Comparison of ENCODE assay signal across 37 cellular contexts in the genomic region with DNA sequence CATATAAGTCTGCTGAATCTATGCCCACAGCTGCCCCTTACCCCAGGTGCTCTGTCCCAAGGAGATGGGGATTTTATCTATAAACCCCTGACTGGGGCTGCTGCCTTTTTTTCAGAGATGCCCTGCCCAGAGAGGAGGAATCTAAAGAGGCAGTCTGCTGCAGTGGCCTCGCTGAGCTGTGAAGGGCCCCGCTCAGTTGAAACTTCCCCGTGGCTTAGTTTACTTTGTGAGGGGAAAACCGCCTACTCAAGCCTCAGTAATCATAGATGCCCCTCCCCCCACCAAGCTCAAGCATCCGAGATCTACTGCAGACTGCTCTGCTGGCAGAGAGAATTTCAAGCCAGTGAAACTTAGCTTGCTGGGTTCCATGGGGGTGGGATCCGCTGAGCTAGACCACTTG. TPM values are rescaled to one million over a fixed set of nuclear protein-coding genes. Genes with fewer than 3 reads are reported as not detected.
"Had no signal": no experiment of that assay in that cellular context is flagged by ENCODE, and none has a peak within 500 bp of the region (broad histone marks: within the 10 kb centered on the region; RNA-seq: fewer than 3 reads in every experiment).

No MANE protein-coding gene starts in this region.

- H3K4me2 ChIP-seq: PC-9 had no signal

- H3K4me3 Mint-ChIP-seq: activated B cell treated with CpG ODN at 0.5 μM for 24 hours; activated CD4-positive, alpha-beta memory T cell treated with anti-CD3 and anti-CD28 coated beads for 36 hours; activated naive CD8-positive, alpha-beta T cell treated with anti-CD3 and anti-CD28 coated beads for 36 hours; activated T-cell treated with anti-CD3 and anti-CD28 coated beads, Interleukin-2, amount 50 U/mL, for 72 hours; activated T-helper 17 cell treated with anti-CD3 and anti-CD28 coated beads, Interleukin-2, amount 50 U/mL, for 72 hours had no signal

- H3K36me3 Mint-ChIP-seq: activated CD4-positive, alpha-beta memory T cell treated with anti-CD3 and anti-CD28 coated beads for 36 hours; activated naive CD8-positive, alpha-beta T cell treated with anti-CD3 and anti-CD28 coated beads for 36 hours had no signal

- ATAC-seq: activated T-cell treated with anti-CD3 and anti-CD28 coated beads, Interleukin-2, amount 50 U/mL, for 72 hours; activated T-helper 17 cell treated with anti-CD3 and anti-CD28 coated beads, Interleukin-2, amount 50 U/mL, for 72 hours; Right ventricle myocardium inferior had no signal

- H3K4me3 ChIP-seq: PC-9 had no signal

- H3K4me1 Mint-ChIP-seq: activated T-helper 17 cell treated with anti-CD3 and anti-CD28 coated beads, Interleukin-2, amount 50 U/mL, for 72 hours had no signal

- H3K27me3 ChIP-seq: brain microvascular endothelial cell had no signal

- H2AFZ ChIP-seq: PC-9 had no signal

- DNase-seq: activated B cell treated with CpG ODN at 0.5 μM for 24 hours; activated CD4-positive, alpha-beta memory T cell treated with anti-CD3 and anti-CD28 coated beads for 36 hours; activated CD4-positive, alpha-beta T cell treated with anti-CD3 and anti-CD28 coated beads for 4 hours; activated CD4-positive, alpha-beta T cell treated with anti-CD3 and anti-CD28 coated beads, Interleukin-2, amount 50 U/mL, for 1 hour; activated CD4-positive, CD25-positive, alpha-beta regulatory T cell treated with anti-CD3 and anti-CD28 coated beads, Interleukin-2, amount 50 U/mL, for 72 hours; activated effector memory CD4-positive, alpha-beta T cell treated with anti-CD3 and anti-CD28 coated beads, Interleukin-2, amount 50 U/mL, for 16 hours; activated naive CD4-positive, alpha-beta T cell; activated naive CD4-positive, alpha-beta T cell treated with anti-CD3 and anti-CD28 coated beads, Interleukin-2, amount 50 U/mL, for 16 hours; activated naive CD8-positive, alpha-beta T cell treated with anti-CD3 and anti-CD28 coated beads for 36 hours; activated T-cell treated with anti-CD3 and anti-CD28 coated beads, Interleukin-2, amount 50 U/mL, for 1 hour; activated T-cell treated with anti-CD3 and anti-CD28 coated beads, Interleukin-2, amount 50 U/mL, for 72 hours; amniotic stem cell; aorta; brain microvascular endothelial cell; central memory CD4-positive, alpha-beta T cell; Karpas-422; NCI-H1105; NCI-H1417 treated with DMSO at 0.1 percent for 48 hours; NCI-H187 treated with DMSO at 0.1 percent for 48 hours; NCI-H2081 treated with DMSO at 0.1 percent for 48 hours; NCI-H2171; NCI-H510A; NCI-H526; NCI-H748 treated with DMSO at 0.1 percent for 48 hours; NK-92 treated with Interleukin-12 subunit alpha and Interleukin-12 subunit beta, amount 100 ng/mL, for 24 hours; PC-9; SIG-M5; SW 1271; T-helper 1 cell; T-helper 2 cell; T-helper 9 cell had no signal

- H3K27ac ChIP-seq: brain microvascular endothelial cell, PC-9, RWPE1, VCaP had no signal

- H3K27ac Mint-ChIP-seq: activated B cell treated with CpG ODN at 0.5 μM for 24 hours; activated CD4-positive, alpha-beta memory T cell treated with anti-CD3 and anti-CD28 coated beads for 36 hours; activated naive CD8-positive, alpha-beta T cell treated with anti-CD3 and anti-CD28 coated beads for 36 hours; activated T-cell treated with anti-CD3 and anti-CD28 coated beads, Interleukin-2, amount 50 U/mL, for 72 hours; activated T-helper 17 cell treated with anti-CD3 and anti-CD28 coated beads, Interleukin-2, amount 50 U/mL, for 72 hours had no signal

- FAIRE-seq: RCC 7860 had no signal

- H3K36me3 ChIP-seq: brain microvascular endothelial cell had no signal

- H3K9me3 Mint-ChIP-seq: activated T-helper 17 cell treated with anti-CD3 and anti-CD28 coated beads, Interleukin-2, amount 50 U/mL, for 72 hours had no signal

RNA-seq across cellular contexts. Expression of a gene that starts 7.4 kb away (rescaled TPM):
- total RNA-seq: activated B cell treated with CpG ODN at 0.5 μM for 24 hours; activated CD4-positive, alpha-beta memory T cell treated with anti-CD3 and anti-CD28 coated beads for 36 hours; activated naive CD8-positive, alpha-beta T cell treated with anti-CD3 and anti-CD28 coated beads for 36 hours; activated T-cell treated with anti-CD3 and anti-CD28 coated beads, Interleukin-2, amount 50 U/mL, for 72 hours; activated T-helper 17 cell treated with anti-CD3 and anti-CD28 coated beads, Interleukin-2, amount 50 U/mL, for 72 hours; aorta; MCF 10A; PC-9; Right ventricle myocardium inferior had no signal
- polyA plus RNA-seq: aorta had no signal

RNA-seq across cellular contexts. Expression of a gene that starts 36.3 kb away (rescaled TPM):
- total RNA-seq: activated B cell treated with CpG ODN at 0.5 μM for 24 hours; activated CD4-positive, alpha-beta memory T cell treated with anti-CD3 and anti-CD28 coated beads for 36 hours; activated naive CD8-positive, alpha-beta T cell treated with anti-CD3 and anti-CD28 coated beads for 36 hours; activated T-cell treated with anti-CD3 and anti-CD28 coated beads, Interleukin-2, amount 50 U/mL, for 72 hours; activated T-helper 17 cell treated with anti-CD3 and anti-CD28 coated beads, Interleukin-2, amount 50 U/mL, for 72 hours; aorta; MCF 10A; PC-9; Right ventricle myocardium inferior had no signal
